ENCODE assay signal across 1 cellular context in genomic region chr7:67636363-67637355, GRCh38.
TF ChIP-seq lines count a peak whose summit lies in the region.

No MANE protein-coding gene starts in this region.

TF ChIP-seq in SK-N-SH treated with all-trans-retinoic acid at 6 μM for 48 hours, 23 proteins besides CTCF, POLR2A, EP300 and RAD21 (continued from another document):
- no peak for TF ChIP-seq PPARA (CRISPR knock-in tag; IDR thresholded peaks at IDR 0.05; ENCODE audit: borderline replicate concordance)
- no peak for TF ChIP-seq OSR1 (CRISPR knock-in tag; IDR thresholded peaks at IDR 0.05)
- no peak for TF ChIP-seq ESRRG (CRISPR knock-in tag; IDR thresholded peaks at IDR 0.05)
- no peak for TF ChIP-seq ZC3H10 (CRISPR knock-in tag; IDR thresholded peaks at IDR 0.05)
